10 cellular contexts compared by ENCODE assay signal in genomic region chr2:143607446-143608110, GRCh38.
DNase-seq lines count a peak whose midpoint lies in the region; ATAC-seq and TF ChIP-seq lines count a peak whose summit lies in the region.
"Had no signal": no experiment of that assay in that cellular context is flagged by ENCODE, and none has a peak within 500 bp of the region (broad histone marks: within the 10 kb centered on the region; RNA-seq: fewer than 3 reads in every experiment).

No MANE protein-coding gene starts in this region.

- peak overlapping the region; percentile 47; the same call in 1 of the 2 replicates for H3K27ac ChIP-seq in SJSA1
- peak overlapping the region; percentile 5 for H3K27ac ChIP-seq in hepatocyte
- H3K27ac ChIP-seq in sigmoid colon, result peak overlapping the region; percentile 7 to 30 (median 22)

- peaks cover 26% of the 10 kb centered on the region for H3K36me3 Mint-ChIP-seq in activated T-cell treated with anti-CD3 and anti-CD28 coated beads, Interleukin-2, amount 50 U/mL, for 4 hours (ENCODE audit: insufficient read depth)

- H3K9me2 ChIP-seq in hepatocyte (replicated peaks; ENCODE audit: insufficient read depth), result no peaks in the 10 kb centered on the region

- no peak for TF ChIP-seq CTCF in hepatocyte (IDR thresholded peaks at IDR 0.05; ENCODE audit: poor library complexity)
- TF ChIP-seq CTCF in sigmoid colon (IDR thresholded peaks at IDR 0.05), result no peak
- TF ChIP-seq CTCF in BE2C (IDR thresholded peaks at IDR 0.05; ENCODE audit: low read depth, low read length), result no peak

- peak in 2 of 3 experiments; percentile 12 to 58 for DNase-seq in NCI-H1417 (lab: John Stamatoyannopoulos, UW)
- no peak for DNase-seq in NCI-H1417 treated with DMSO at 0.1 percent for 48 hours (lab: John Stamatoyannopoulos, UW)
- DNase-seq in SJSA1 (ENCODE audit: low read depth in 1 of 2, low spot score in 2 of 2), result peak in 1 of 2 experiments; percentile 31
- DNase-seq in hepatocyte (ENCODE audit: low spot score), result no peak
- DNase-seq in sigmoid colon, result no peak
- no peak for DNase-seq in activated T-cell treated with anti-CD3 and anti-CD28 coated beads, Interleukin-2, amount 50 U/mL, for 4 hours
- no peak for DNase-seq in BE2C
- DNase-seq: NCI-H446 had no signal

- H3K4me3 Mint-ChIP-seq in activated T-cell treated with anti-CD3 and anti-CD28 coated beads, Interleukin-2, amount 50 U/mL, for 4 hours, result no peak overlapping the region
- H3K4me3 Mint-ChIP-seq: activated T-helper 1 cell treated with anti-CD3 and anti-CD28 coated beads, Interleukin-12 subunit alpha, Interleukin-12 subunit beta, Interleukin-2, Interleukin-4 antibody, amounts not matched to agents 30 ng/mL and 10 ng/mL and 1 ng/mL, durations not matched to agents 14 hours and 24 hours and 36 hours had no signal

- intact Hi-C loops in sigmoid colon (cut with DNase I), result no loop called here

- no peak for ATAC-seq in activated T-cell treated with anti-CD3 and anti-CD28 coated beads, Interleukin-2, amount 50 U/mL, for 4 hours
- no peak for ATAC-seq in HG03039 (IDR thresholded peaks at IDR 0.05; ENCODE audit: unreplicated experiment)

- H4K20me1 ChIP-seq in hepatocyte (ENCODE audit: insufficient read depth, poor library complexity, severe bottlenecking), result no peaks in the 10 kb centered on the region

- H3K9me3 ChIP-seq in SJSA1 (replicated peaks) (no peaks in the 10 kb centered on the region), hepatocyte (ENCODE audit: low read depth) (no peaks in the 10 kb centered on the region), sigmoid colon (no peaks in the 10 kb centered on the region), BE2C (no peaks in the 10 kb centered on the region)

- peaks cover 12% of the 10 kb centered on the region for H3K4me1 ChIP-seq in SJSA1 (replicated peaks)
- peaks cover 23% of the 10 kb centered on the region for H3K4me1 ChIP-seq in hepatocyte (ENCODE audit: insufficient read depth)
- no peaks in the 10 kb centered on the region for H3K4me1 ChIP-seq in sigmoid colon
- no peaks in the 10 kb centered on the region for H3K4me1 ChIP-seq in BE2C

- no peaks in the 10 kb centered on the region for H3K36me3 ChIP-seq in SJSA1
- H3K36me3 ChIP-seq in hepatocyte (replicated peaks; ENCODE audit: insufficient read depth, low read depth), result no peaks in the 10 kb centered on the region
- H3K36me3 ChIP-seq in sigmoid colon, result no peaks in the 10 kb centered on the region
- H3K36me3 ChIP-seq in BE2C, result no peaks in the 10 kb centered on the region

- no peak for TF ChIP-seq EP300 in sigmoid colon (IDR thresholded peaks at IDR 0.05)

- H3K4me1 Mint-ChIP-seq in activated T-cell treated with anti-CD3 and anti-CD28 coated beads, Interleukin-2, amount 50 U/mL, for 4 hours (ENCODE audit: low read depth), result peaks cover 39% of the 10 kb centered on the region

- H3K4me3 ChIP-seq in SJSA1, result no peak overlapping the region
- H3K4me3 ChIP-seq in hepatocyte, result no peak overlapping the region
- H3K4me3 ChIP-seq in sigmoid colon, result no peak overlapping the region
- no peak overlapping the region for H3K4me3 ChIP-seq in BE2C (ENCODE audit: low read depth, low read length)

- peak overlapping the region; percentile 58 for H3K4me2 ChIP-seq in hepatocyte

- H3K79me2 ChIP-seq in hepatocyte, result no peaks in the 10 kb centered on the region

- H3K27me3 ChIP-seq in SJSA1 (replicated peaks) (no peaks in the 10 kb centered on the region), hepatocyte (no peaks in the 10 kb centered on the region), sigmoid colon (no peaks in the 10 kb centered on the region), BE2C (no peaks in the 10 kb centered on the region)

- TF ChIP-seq POLR2A in sigmoid colon (IDR thresholded peaks at IDR 0.05), result no peak

- WGBS in hepatocyte (ENCODE audit: low lambda C conversion rate, missing lambda C conversion rate), result 37% methylated on average over 5 of the region's 5 CpGs
- 48 to 64% methylated on average over 5 of the region's 5 CpGs for WGBS in sigmoid colon, 2 donors

- peak overlapping the region; percentile 42 for H2AFZ ChIP-seq in hepatocyte

- no peaks in the 10 kb centered on the region for H3K27me3 Mint-ChIP-seq in activated T-cell treated with anti-CD3 and anti-CD28 coated beads, Interleukin-2, amount 50 U/mL, for 4 hours (ENCODE audit: low read depth)

- H3K9me3 Mint-ChIP-seq in activated T-cell treated with anti-CD3 and anti-CD28 coated beads, Interleukin-2, amount 50 U/mL, for 4 hours, result no peaks in the 10 kb centered on the region
- H3K9me3 Mint-ChIP-seq: activated T-helper 1 cell treated with anti-CD3 and anti-CD28 coated beads, Interleukin-12 subunit alpha, Interleukin-12 subunit beta, Interleukin-2, Interleukin-4 antibody, amounts not matched to agents 30 ng/mL and 10 ng/mL and 1 ng/mL, durations not matched to agents 14 hours and 24 hours and 36 hours had no signal

Comparison
In these comparisons a context has a peak if more than half of its experiments do, and no peak if none do; other contexts are left out.
1. DNase-seq: peak in NCI-H1417 (2 of 3); none in NCI-H1417 treated with DMSO at 0.1 percent for 48 hours (single experiment), hepatocyte (single experiment), sigmoid colon (single experiment), activated T-cell treated with anti-CD3 and anti-CD28 coated beads, Interleukin-2, amount 50 U/mL, for 4 hours (single experiment) and BE2C (single experiment).
2. Peak in every context shown above with its lines, with median percentiles within 50 percentile points of each other: H3K27ac ChIP-seq.